33 cellular contexts compared by ENCODE assay signal in the genomic region with DNA sequence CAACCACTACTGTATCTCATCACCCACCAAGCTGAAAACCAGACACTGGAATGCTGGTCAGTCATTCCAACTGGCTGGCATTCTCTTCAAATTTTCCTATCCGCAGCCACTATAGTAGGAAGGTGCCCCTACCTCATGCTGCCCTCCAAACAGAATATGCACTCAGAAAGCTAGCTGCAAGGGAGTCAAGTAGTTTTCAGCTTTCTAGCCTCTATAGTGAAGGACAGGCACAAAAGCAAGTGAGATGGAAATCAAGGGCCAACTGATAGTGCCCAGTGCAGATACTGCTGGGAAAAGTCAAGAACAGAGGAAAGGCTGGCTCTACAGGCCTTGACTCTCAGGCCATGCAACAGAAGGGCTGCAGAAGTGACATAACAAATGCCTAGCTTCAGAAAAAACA.
"Had no signal": no experiment of that assay in that cellular context is flagged by ENCODE, and none has a peak within 500 bp of the region (broad histone marks: within the 10 kb centered on the region; RNA-seq: fewer than 3 reads in every experiment).

No MANE protein-coding gene starts in this region.

- H3K4me3 ChIP-seq: body of pancreas, breast epithelium, MG63, SJCRH30, SK-N-MC had no signal

- H3K27me3 ChIP-seq: body of pancreas, breast epithelium, MG63, SJCRH30 had no signal

- DNase-seq: activated CD4-positive, alpha-beta memory T cell treated with anti-CD3 and anti-CD28 coated beads, Interleukin-2, amount 10 ng/mL, durations not matched to agents 7 days and 5 days; activated CD4-positive, alpha-beta T cell treated with anti-CD3 and anti-CD28 coated beads for 1 hour; activated CD4-positive, alpha-beta T cell treated with anti-CD3 and anti-CD28 coated beads for 48 hours; activated CD4-positive, CD25-positive, alpha-beta regulatory T cell; activated CD8-positive, alpha-beta memory T cell treated with anti-CD3 and anti-CD28 coated beads for 24 hours; activated CD8-positive, alpha-beta memory T cell treated with anti-CD3 and anti-CD28 coated beads, Interleukin-2, amount 10 ng/mL, durations not matched to agents 7 days and 5 days; activated CD8-positive, alpha-beta memory T cell treated with anti-CD3 and anti-CD28 coated beads, Interleukin-2, amount 50 U/mL, for 48 hours; activated effector memory CD4-positive, alpha-beta T cell treated with anti-CD3 and anti-CD28 coated beads, Interleukin-2, amount 50 U/mL, for 16 hours; activated naive CD4-positive, alpha-beta T cell; activated naive CD4-positive, alpha-beta T cell treated with anti-CD3 and anti-CD28 coated beads, Interleukin-2, amount 50 U/mL, for 16 hours; activated naive CD8-positive, alpha-beta T cell treated with anti-CD3 and anti-CD28 coated beads for 36 hours; activated T-cell treated with anti-CD3 and anti-CD28 coated beads, Interleukin-2, amount 50 U/mL, for 1 hour; activated T-cell treated with anti-CD3 and anti-CD28 coated beads, Interleukin-2, amount 50 U/mL, for 72 hours; body of pancreas; Kasumi-1; MG63; MV-4-11; NCI-H1092; NCI-H1436 treated with DMSO at 0.1 percent for 48 hours; NCI-H1694 treated with DMSO at 0.1 percent for 48 hours; NCI-H2029; NCI-H226; NCI-H446 treated with DMSO at 0.1 percent for 48 hours; NCI-H524; NK-92 treated with Interleukin-12 subunit alpha and Interleukin-12 subunit beta, amount 100 ng/mL, for 24 hours; SHP77; SJCRH30; T1000; WERI-Rb-1 had no signal

- H3K9me3 ChIP-seq: SJCRH30 had no signal

- H3K27ac ChIP-seq: body of pancreas, breast epithelium, SJCRH30, SK-N-MC, WERI-Rb-1 had no signal

- H3K4me1 ChIP-seq: body of pancreas, breast epithelium, SJCRH30 had no signal

- ATAC-seq: activated CD8-positive, alpha-beta memory T cell treated with anti-CD3 and anti-CD28 coated beads, Interleukin-2, amount 10 ng/mL, durations not matched to agents 7 days and 5 days; activated T-cell treated with anti-CD3 and anti-CD28 coated beads, Interleukin-2, amount 50 U/mL, for 72 hours; activated T-helper 17 cell treated with anti-CD3 and anti-CD28 coated beads, Interleukin-2, amount 50 U/mL, for 72 hours; body of pancreas; Panc1 had no signal
